In genomic region chrY:3002685-3003509, GRCh38 we compare ENCODE assay signal across 1 cellular context.
TF ChIP-seq lines count a peak whose summit lies in the region.

No MANE protein-coding gene starts in this region.

TF ChIP-seq in GM23338, 12 proteins besides CTCF, POLR2A, EP300 and RAD21 (continued from another document):
- TF ChIP-seq REST (IDR thresholded peaks at IDR 0.05; ENCODE audit: unreplicated experiment) (no peak), ZNF462 (CRISPR knock-in tag; IDR thresholded peaks at IDR 0.05) (no peak), JUNB (IDR thresholded peaks at IDR 0.05; ENCODE audit: unreplicated experiment) (no peak), STAT1 (IDR thresholded peaks at IDR 0.05; ENCODE audit: unreplicated experiment) (no peak), CREB1 (CRISPR knock-in tag; IDR thresholded peaks at IDR 0.05; ENCODE audit: low read depth) (no peak), EZH2 (IDR thresholded peaks at IDR 0.05; ENCODE audit: low read depth, unreplicated experiment) (no peak)
